Comparison of ENCODE assay signal across 8 cellular contexts in the genomic region with DNA sequence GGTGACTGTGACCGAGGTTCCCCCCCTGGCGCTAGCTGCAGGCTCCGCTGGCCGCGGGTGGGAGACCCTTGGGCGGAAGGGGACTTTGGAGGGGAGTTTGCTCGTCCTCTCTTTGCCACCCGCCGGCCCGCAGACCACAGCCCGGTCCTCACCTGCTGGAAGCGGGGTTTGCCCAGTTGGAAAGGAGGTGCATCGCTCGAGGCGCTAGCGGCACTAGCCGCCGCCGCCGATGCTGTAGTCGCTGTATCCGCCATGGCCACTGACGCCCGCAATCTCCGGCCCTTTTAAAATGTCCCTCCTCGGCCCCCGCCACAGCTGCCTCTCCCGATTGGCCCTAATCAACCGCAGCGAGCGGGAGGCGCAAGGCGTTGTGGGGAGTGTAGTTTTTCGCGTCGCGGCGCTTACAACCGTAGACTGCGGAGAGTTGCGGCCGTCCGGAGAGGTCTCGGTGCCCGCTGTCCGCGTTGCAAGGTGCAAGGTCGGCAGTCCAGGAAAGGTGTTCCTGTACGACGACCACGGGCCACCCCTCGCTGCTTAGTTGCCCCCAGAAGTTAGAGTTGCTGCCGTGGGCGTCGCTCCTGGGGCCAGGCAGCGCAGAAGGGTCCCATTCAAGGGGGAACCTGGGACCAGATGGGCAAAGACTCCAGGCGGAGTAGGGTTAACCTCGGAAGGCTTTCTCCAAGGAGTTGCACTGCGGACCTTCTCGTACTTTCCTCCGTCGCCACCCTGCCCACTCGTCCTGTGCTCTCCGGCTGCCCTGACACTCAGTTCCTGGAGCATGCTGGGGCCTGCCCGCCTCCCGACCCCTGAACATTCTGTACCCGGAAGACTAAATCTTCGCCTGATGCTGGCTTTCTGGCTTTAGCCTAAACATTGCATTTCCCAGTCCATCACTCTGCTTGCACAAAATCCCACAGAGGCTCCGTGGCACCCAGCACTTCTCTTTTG.
DNase-seq lines count a peak whose midpoint lies in the region; ATAC-seq and TF ChIP-seq lines count a peak whose summit lies in the region.

A gene with protein sequence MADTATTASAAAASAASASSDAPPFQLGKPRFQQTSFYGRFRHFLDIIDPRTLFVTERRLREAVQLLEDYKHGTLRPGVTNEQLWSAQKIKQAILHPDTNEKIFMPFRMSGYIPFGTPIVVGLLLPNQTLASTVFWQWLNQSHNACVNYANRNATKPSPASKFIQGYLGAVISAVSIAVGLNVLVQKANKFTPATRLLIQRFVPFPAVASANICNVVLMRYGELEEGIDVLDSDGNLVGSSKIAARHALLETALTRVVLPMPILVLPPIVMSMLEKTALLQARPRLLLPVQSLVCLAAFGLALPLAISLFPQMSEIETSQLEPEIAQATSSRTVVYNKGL (minus strand): TSS at position 261 of the 948 bp plus-strand sequence. CDS start 7 bp downstream, at position 254.

- ATAC-seq in HG03432 (IDR thresholded peaks at IDR 0.05; ENCODE audit: unreplicated experiment): peak; percentile 80

- peak; percentile 82 to 86 for DNase-seq in AML-193 (lab: John Stamatoyannopoulos, UW)
- DNase-seq in NCI-H510A treated with DMSO at 0.1 percent for 48 hours (lab: John Stamatoyannopoulos, UW): peak; percentile 92
- DNase-seq in activated CD4-positive, alpha-beta T cell treated with anti-CD3 and anti-CD28 coated beads for 24 hours (ENCODE audit: low read depth in 2 of 2): peak; percentile 76 to 83
- DNase-seq in choroid plexus epithelial cell (ENCODE audit: low read depth): peak; percentile 95
- DNase-seq in kidney glomerular epithelial cell (lab: John Stamatoyannopoulos, UW): peak; percentile 89
- DNase-seq in stimulated activated CD4-positive, alpha-beta T cell treated with anti-CD3 and anti-CD28 coated beads, Interleukin-1b, Interleukin-23, amount 100 ng/mL, for 1 hour (ENCODE audit: low read depth in 2 of 2): peak; percentile 50 to 70

- peak; percentile 65 for TF ChIP-seq POLR2A in GM19099 (IDR thresholded peaks at IDR 0.05; ENCODE audit: extremely low read depth, insufficient read length, low read depth)

- H3K4me3 ChIP-seq in choroid plexus epithelial cell (ENCODE audit: low read depth, low read length): peak within 1 kb of the TSS; percentile 90

- peak; percentile 37 for TF ChIP-seq CTCF in choroid plexus epithelial cell (conservative IDR thresholded peaks at IDR 0.05; ENCODE audit: low read depth, low read length)

Comparison
In these comparisons a context has a peak if more than half of its experiments do, and no peak if none do; other contexts are left out.
1. Peak in every context shown above with its lines: DNase-seq, ATAC-seq and H3K4me3 ChIP-seq.